In the genomic region with DNA sequence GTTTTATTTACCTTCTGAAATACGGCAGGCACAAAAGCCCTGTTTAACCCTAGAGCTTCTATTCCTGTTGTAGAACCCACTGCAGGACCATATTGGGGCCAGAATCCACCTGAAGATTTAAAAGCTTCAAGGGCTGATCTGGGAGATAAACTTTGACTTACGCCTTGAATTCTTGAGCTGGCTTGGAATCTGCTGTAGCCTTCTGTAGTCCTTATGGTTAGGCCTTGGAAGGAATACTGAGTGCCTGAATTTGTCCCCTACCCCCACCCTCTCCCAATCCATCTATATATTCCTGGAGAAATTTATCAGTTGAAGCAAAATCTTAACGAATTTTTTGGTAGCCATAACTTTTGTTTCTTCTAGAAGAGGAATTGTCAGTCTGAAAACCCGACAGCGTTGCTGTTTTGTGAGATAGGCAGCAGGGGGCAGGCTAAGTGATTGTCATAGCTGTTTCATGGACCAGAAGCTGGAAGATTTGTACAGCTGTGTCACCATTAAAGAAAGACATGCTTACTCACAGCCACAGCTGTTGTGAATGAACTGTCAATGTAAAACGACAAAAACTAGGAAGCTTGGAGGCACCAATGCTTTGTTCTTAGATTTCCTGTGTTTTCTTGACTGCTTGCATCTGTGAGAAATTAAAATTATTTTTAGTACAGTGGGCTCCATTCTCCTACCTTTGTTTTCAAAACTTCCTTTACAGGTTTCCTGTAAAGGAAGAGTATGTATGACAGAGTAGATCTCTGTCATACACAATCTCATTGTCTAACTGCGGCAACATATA, we compare ENCODE assay signal across 8 cellular contexts.
DNase-seq lines count a peak whose midpoint lies in the region; ATAC-seq and TF ChIP-seq lines count a peak whose summit lies in the region.

No MANE protein-coding gene starts in this region.

- H3K27ac Mint-ChIP-seq in memory B cell, result no peak overlapping the region
- H3K27ac Mint-ChIP-seq in stimulated activated naive CD8-positive, alpha-beta T cell treated with anti-CD3 and anti-CD28 coated beads, Interleukin-15, amount 100 ng/mL, for 72 hours, result peak overlapping the region in 1 of 2 donors; percentile 25

- peak; percentile 85 for DNase-seq in AG08395 (ENCODE audit: low spot score)
- DNase-seq in GM13977 (ENCODE audit: low spot score), result peak; percentile 37
- DNase-seq in NCI-H146 (lab: John Stamatoyannopoulos, UW), result peak; percentile 65
- peak; percentile 46 for DNase-seq in effector CD4-positive, alpha-beta T cell
- no peak for DNase-seq in memory B cell (ENCODE audit: low spot score in 2 of 2)
- DNase-seq in stimulated activated naive CD8-positive, alpha-beta T cell treated with anti-CD3 and anti-CD28 coated beads, Interleukin-15, amount 100 ng/mL, for 72 hours, result peak; percentile 38 to 58

- no peaks in the 10 kb centered on the region for H3K27me3 Mint-ChIP-seq in memory B cell
- H3K27me3 Mint-ChIP-seq in stimulated activated naive CD8-positive, alpha-beta T cell treated with anti-CD3 and anti-CD28 coated beads, Interleukin-15, amount 100 ng/mL, for 72 hours, result no peaks in the 10 kb centered on the region

- H3K36me3 Mint-ChIP-seq in memory B cell, result peaks cover 18% of the 10 kb centered on the region

- peak; percentile 83 for ATAC-seq in HG02840 (IDR thresholded peaks at IDR 0.05; ENCODE audit: low FRiP score, unreplicated experiment)
- peak; percentile 51 for ATAC-seq in memory B cell (ENCODE audit: low read depth)
- ATAC-seq in stimulated activated naive CD8-positive, alpha-beta T cell treated with anti-CD3 and anti-CD28 coated beads, Interleukin-15, amount 100 ng/mL, for 72 hours, result peak; percentile 75

- H3K4me3 ChIP-seq in WI38 (ENCODE audit: low read depth, low read length), result no peak overlapping the region

- TF ChIP-seq CTCF in GM13977 (IDR thresholded peaks at IDR 0.05; ENCODE audit: extremely low read depth, insufficient read depth, missing control alignments) (peak; percentile 66), WI38 (IDR thresholded peaks at IDR 0.05; ENCODE audit: low read depth, low read length) (peak; percentile 63)

- no peaks in the 10 kb centered on the region for H3K9me3 Mint-ChIP-seq in memory B cell
- no peaks in the 10 kb centered on the region for H3K9me3 Mint-ChIP-seq in stimulated activated naive CD8-positive, alpha-beta T cell treated with anti-CD3 and anti-CD28 coated beads, Interleukin-15, amount 100 ng/mL, for 72 hours

- H3K4me1 Mint-ChIP-seq in memory B cell, result no peaks in the 10 kb centered on the region
- H3K4me1 Mint-ChIP-seq in stimulated activated naive CD8-positive, alpha-beta T cell treated with anti-CD3 and anti-CD28 coated beads, Interleukin-15, amount 100 ng/mL, for 72 hours, result peaks cover 17% of the 10 kb centered on the region

- in situ Hi-C loops in GM13977 (cut with MboI; ENCODE audit: low pct_unique_long_range_greater_than_20kb, low sequenced_read_pairs, unreplicated experiment), result no loop called here

- no peak overlapping the region for H3K4me3 Mint-ChIP-seq in memory B cell
- H3K4me3 Mint-ChIP-seq in stimulated activated naive CD8-positive, alpha-beta T cell treated with anti-CD3 and anti-CD28 coated beads, Interleukin-15, amount 100 ng/mL, for 72 hours, result no peak overlapping the region

Comparison
In these comparisons a context has a peak if more than half of its experiments do, and no peak if none do; other contexts are left out.
1. DNase-seq: peak in AG08395 (single experiment), GM13977 (single experiment), NCI-H146 (single experiment), effector CD4-positive, alpha-beta T cell (single experiment) and stimulated activated naive CD8-positive, alpha-beta T cell treated with anti-CD3 and anti-CD28 coated beads, Interleukin-15, amount 100 ng/mL, for 72 hours (2 of 2); none in memory B cell (0 of 2).
2. Peak in every context shown above with its lines, with median percentiles within 50 percentile points of each other: ATAC-seq.